Comparison of ENCODE assay signal across 8 cellular contexts in the genomic region with DNA sequence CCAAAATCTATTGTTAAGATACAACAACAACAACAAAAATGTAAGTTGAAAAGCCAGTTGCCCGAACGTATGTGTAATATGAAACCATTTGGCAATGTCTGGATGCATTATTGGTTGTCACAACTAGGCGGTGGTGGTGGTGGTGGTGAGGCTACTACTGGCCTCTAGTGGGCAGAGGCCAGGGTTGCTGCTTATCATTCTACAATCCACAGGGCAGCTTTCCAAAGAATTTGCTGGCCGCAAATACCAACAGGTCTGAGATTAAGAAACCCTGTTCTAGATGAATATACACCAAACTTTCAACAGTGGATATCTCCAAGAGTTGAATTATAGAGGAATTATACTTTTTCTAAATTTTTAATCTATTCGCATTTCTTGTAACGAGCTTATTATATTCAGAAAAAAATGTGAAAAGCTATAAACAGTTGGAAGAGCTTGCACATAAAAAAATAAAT. TPM values are rescaled to one million over a fixed set of nuclear protein-coding genes. Genes with fewer than 3 reads are reported as not detected.
DNase-seq lines count a peak whose midpoint lies in the region; ATAC-seq and TF ChIP-seq lines count a peak whose summit lies in the region.

No MANE protein-coding gene starts in this region.

- H3K9me3 ChIP-seq in BE2C: no peaks in the 10 kb centered on the region
- no peaks in the 10 kb centered on the region for H3K9me3 ChIP-seq in muscle layer of duodenum (ENCODE audit: control insufficient read depth in 1 of 2, low read length in 2 of 2)
- no peaks in the 10 kb centered on the region for H3K9me3 ChIP-seq in aorta (ENCODE audit: control insufficient read depth, low read length)

- 21 to 53% methylated on average over 6 of the region's 6 CpGs for WGBS in aorta, 2 donors

- intact Hi-C loops in dorsolateral prefrontal cortex (cut with DNase I) (loop anchor here (5.0 to 10.0 kb wide), 4 partner anchors 37 to 128 kb away; a partner anchor contains a TSS), aorta (cut with DNase I) (no loop called here)

- ATAC-seq in aorta (ENCODE audit: low FRiP score) (peak; percentile 66), HG02840 (IDR thresholded peaks at IDR 0.05; ENCODE audit: low FRiP score, unreplicated experiment) (no peak)

- DNase-seq in BE2C (no peak), GOT3 (lab: John Stamatoyannopoulos, UW) (peak; percentile 2), NCI-H69 (lab: John Stamatoyannopoulos, UW) (peak; percentile 84), dorsolateral prefrontal cortex (peak in 6 of 10 donors; percentile 6 to 57 (median 42)), aorta (no peak), HPDE6-E6E7 (ENCODE audit: extremely low spot score) (no peak)

- H3K4me3 ChIP-seq in BE2C (ENCODE audit: low read depth, low read length): peak overlapping the region; percentile 44
- H3K4me3 ChIP-seq in dorsolateral prefrontal cortex: peak overlapping the region in 58 of 59 donors; percentile 29 to 75 (median 56)
- peak overlapping the region; percentile 62 to 70 for H3K4me3 ChIP-seq in muscle layer of duodenum (ENCODE audit: low read depth in 1 of 2, low read length in 2 of 2)
- no peak overlapping the region for H3K4me3 ChIP-seq in aorta (ENCODE audit: low read length in 2 of 2)

- H3K27ac ChIP-seq in dorsolateral prefrontal cortex (peak overlapping the region in 29 of 59 donors; percentile 2 to 87 (median 63)), muscle layer of duodenum (ENCODE audit: low read length) (peak overlapping the region; percentile 65), aorta (ENCODE audit: low read depth in 1 of 2, low read length in 2 of 2) (no peak overlapping the region)

- H3K4me1 ChIP-seq in BE2C (no peaks in the 10 kb centered on the region), muscle layer of duodenum (ENCODE audit: control insufficient read depth in 1 of 2, insufficient read depth in 2 of 2, low read length in 2 of 2) (peaks cover 0 to 3% of the 10 kb centered on the region in 2 donors), aorta (ENCODE audit: control insufficient read depth in 1 of 2, insufficient read depth in 2 of 2, low read length in 2 of 2) (no peaks in the 10 kb centered on the region)

- 0 out of 2 replicates have a peak, but pooled peaks cover 2% of the 10 kb centered on the region for H3K27me3 ChIP-seq in BE2C
- H3K27me3 ChIP-seq in dorsolateral prefrontal cortex: no peaks in the 10 kb centered on the region
- no peaks in the 10 kb centered on the region for H3K27me3 ChIP-seq in muscle layer of duodenum (ENCODE audit: low read depth, low read length)
- H3K27me3 ChIP-seq in aorta (ENCODE audit: control insufficient read depth in 1 of 2, insufficient read depth in 2 of 2, low read length in 1 of 2): no peaks in the 10 kb centered on the region

- H3K36me3 ChIP-seq in BE2C (no peaks in the 10 kb centered on the region), muscle layer of duodenum (ENCODE audit: control insufficient read depth in 1 of 2, insufficient read depth in 2 of 2, low read length in 2 of 2) (no peaks in the 10 kb centered on the region), aorta (ENCODE audit: control insufficient read depth in 1 of 2, insufficient read depth in 2 of 2, low read length in 1 of 2) (no peaks in the 10 kb centered on the region)

- TF ChIP-seq CTCF in BE2C (IDR thresholded peaks at IDR 0.05; ENCODE audit: low read depth, low read length) (no peak), dorsolateral prefrontal cortex (IDR thresholded peaks at IDR 0.05 in 54 of 56, conservative IDR thresholded peaks at IDR 0.05 in 2 of 56; ENCODE audit: low read depth in 1 of 56, partially characterized antibody in 56 of 56) (peak in 31 of 56 donors; percentile 39 to 85 (median 55))

RNA-seq across cellular contexts. Expression of a gene that starts 26.8 kb away (rescaled TPM):
- 6.4 TPM for polyA plus RNA-seq in BE2C (2012; ENCODE audit: insufficient read depth, insufficient read length, low read depth)
- total RNA-seq in dorsolateral prefrontal cortex (10 to 100 TPM in 119 of 120 experiments, 1 to 10 TPM in 1; 5.5 to 31.1 (median 20.7) TPM), aorta (1 to 10 TPM; 5.1 to 6.0 TPM)
- polyA plus RNA-seq in aorta: 1 to 10 TPM in 1 of 2 donors, under 1 TPM in 1; 0.63 to 1.3 TPM

RNA-seq across cellular contexts. Expression of a gene that starts 36.9 kb away (rescaled TPM):
- 436 TPM for polyA plus RNA-seq in BE2C (2012; ENCODE audit: insufficient read depth, insufficient read length, low read depth)
- total RNA-seq in dorsolateral prefrontal cortex (100 to 1,000 TPM in 93 of 120 experiments, 10 to 100 TPM in 27; 57.0 to 255 (median 124) TPM), aorta (10 to 100 TPM; 45.4 to 68.4 TPM)
- 10 to 100 TPM; 23.7 to 41.3 TPM for polyA plus RNA-seq in aorta

Comparison
In these comparisons a context has a peak if more than half of its experiments do, and no peak if none do; other contexts are left out.
1. DNase-seq: peak in GOT3 (single experiment), NCI-H69 (single experiment) and dorsolateral prefrontal cortex (6 of 10); none in BE2C (single experiment), aorta (0 of 2) and HPDE6-E6E7 (single experiment).
2. H3K4me3 ChIP-seq: peak in BE2C (single experiment), dorsolateral prefrontal cortex (58 of 59) and muscle layer of duodenum (2 of 2); none in aorta (0 of 2).
3. intact Hi-C loops: an anchor here in dorsolateral prefrontal cortex (5.0 to 10.0 kb wide); none called in aorta.